ENCODE assay signal across 8 cellular contexts in genomic region chr1:1908506-1908791, GRCh38. TPM values are rescaled to one million over a fixed set of nuclear protein-coding genes. Genes with fewer than 3 reads are reported as not detected.
DNase-seq lines count a peak whose midpoint lies in the region; FAIRE-seq and TF ChIP-seq lines count a peak whose summit lies in the region.

No MANE protein-coding gene starts in this region.

- H3K9ac ChIP-seq in OCI-LY3 (ENCODE audit: low read length) (peak overlapping the region; percentile 93), endothelial cell of umbilical vein (replicated peaks; ENCODE audit: extremely low read depth, insufficient read depth, low read length) (peak overlapping the region; percentile 85)

- peak overlapping the region; percentile 72 for H3K4me3 Mint-ChIP-seq in activated naive CD4-positive, alpha-beta T cell treated with anti-CD3 and anti-CD28 coated beads, Interleukin-2, amount 10 ng/mL, durations not matched to agents 7 days and 5 days

- H3K27ac Mint-ChIP-seq in activated naive CD4-positive, alpha-beta T cell treated with anti-CD3 and anti-CD28 coated beads, Interleukin-2, amount 10 ng/mL, durations not matched to agents 7 days and 5 days, result peak overlapping the region; percentile 81

- H3K27me3 ChIP-seq in OCI-LY3 (ENCODE audit: low read depth, low read length), result no peaks in the 10 kb centered on the region
- no peaks in the 10 kb centered on the region for H3K27me3 ChIP-seq in endothelial cell of umbilical vein (ENCODE audit: control insufficient read depth in 2 of 2, insufficient read depth in 2 of 2, low read length in 2 of 2)
- no peaks in the 10 kb centered on the region for H3K27me3 ChIP-seq in osteoblast (ENCODE audit: insufficient read depth, low read length)

- H2AFZ ChIP-seq in OCI-LY3 (ENCODE audit: low read depth, low read length) (peak overlapping the region; percentile 62; the same call in 1 of the 2 replicates), endothelial cell of umbilical vein (ENCODE audit: low read depth, low read length) (peak overlapping the region; percentile 96), osteoblast (ENCODE audit: low read length) (peak overlapping the region; percentile 86)

- H3K27ac ChIP-seq in OCI-LY3 (ENCODE audit: low read length), result peak overlapping the region; percentile 64
- H3K27ac ChIP-seq in endothelial cell of umbilical vein (ENCODE audit: insufficient read depth, low read depth, low read length), result peak overlapping the region; percentile 63
- H3K27ac ChIP-seq in osteoblast (ENCODE audit: low read depth, low read length), result peak overlapping the region; percentile 70

- peaks cover 12% of the 10 kb centered on the region for H3K27me3 Mint-ChIP-seq in activated naive CD4-positive, alpha-beta T cell treated with anti-CD3 and anti-CD28 coated beads, Interleukin-2, amount 10 ng/mL, durations not matched to agents 7 days and 5 days

- BruUV-seq in endothelial cell of umbilical vein (replicated peaks; lab: Mats Ljungman, UMichigan), result no TSS peak

- H4K20me1 ChIP-seq in OCI-LY3 (ENCODE audit: insufficient read depth, low read length), result no peaks in the 10 kb centered on the region
- H4K20me1 ChIP-seq in endothelial cell of umbilical vein (replicated peaks; ENCODE audit: control insufficient read depth, extremely low read depth, insufficient read depth, low read length), result no peaks in the 10 kb centered on the region
- H4K20me1 ChIP-seq in osteoblast (ENCODE audit: insufficient read depth, low read length), result peaks cover 3% of the 10 kb centered on the region

- no peaks in the 10 kb centered on the region for H3K9me3 Mint-ChIP-seq in activated naive CD4-positive, alpha-beta T cell treated with anti-CD3 and anti-CD28 coated beads, Interleukin-2, amount 10 ng/mL, durations not matched to agents 7 days and 5 days

- H3K9me1 ChIP-seq in endothelial cell of umbilical vein (replicated peaks; ENCODE audit: control insufficient read depth, extremely low read depth, insufficient read depth, low read length), result no peaks in the 10 kb centered on the region

- H3K4me2 ChIP-seq in OCI-LY3 (ENCODE audit: low read length) (peak overlapping the region; percentile 100), endothelial cell of umbilical vein (ENCODE audit: insufficient read depth, low read length) (peak overlapping the region; percentile 87), osteoblast (ENCODE audit: insufficient read depth, low read length) (peak overlapping the region; percentile 87)

- TF ChIP-seq CTCF in OCI-LY3 (IDR thresholded peaks at IDR 0.05; ENCODE audit: low read depth, low read length) (no peak), endothelial cell of umbilical vein (IDR thresholded peaks at IDR 0.05; ENCODE audit: extremely low read depth in 1 of 2, insufficient read depth in 1 of 2, low read depth in 1 of 2, low read length in 2 of 2) (no peak), osteoblast (IDR thresholded peaks at IDR 0.05; ENCODE audit: extremely low read depth, low read depth, low read length) (no peak)

- DNase-seq in activated naive CD4-positive, alpha-beta T cell treated with anti-CD3 and anti-CD28 coated beads, Interleukin-2, amount 10 ng/mL, durations not matched to agents 7 days and 5 days, result no peak
- no peak for DNase-seq in activated naive CD4-positive, alpha-beta T cell treated with Interleukin-2 at 50 U/mL for 16 hours
- DNase-seq in endothelial cell of umbilical vein (ENCODE audit: low read depth, low spot score) (no peak), osteoblast (ENCODE audit: insufficient read length, low spot score, missing footprints) (peak; percentile 95), GM12891 (ENCODE audit: insufficient read length, low spot score) (no peak), GOT3 (lab: John Stamatoyannopoulos, UW) (no peak), HuH-7 (ENCODE audit: low spot score) (no peak)

- H3K4me1 ChIP-seq in OCI-LY3 (ENCODE audit: low read length) (peaks cover 45% of the 10 kb centered on the region), endothelial cell of umbilical vein (ENCODE audit: control insufficient read depth, extremely low read depth, insufficient read depth, low read length) (peaks cover 11% of the 10 kb centered on the region), osteoblast (ENCODE audit: insufficient read depth, low read length) (peaks cover 12% of the 10 kb centered on the region)

- H3K4me1 Mint-ChIP-seq in activated naive CD4-positive, alpha-beta T cell treated with anti-CD3 and anti-CD28 coated beads, Interleukin-2, amount 10 ng/mL, durations not matched to agents 7 days and 5 days, result peaks cover 20% of the 10 kb centered on the region

- H3K4me3 ChIP-seq in OCI-LY3 (ENCODE audit: low read length), result peak overlapping the region; percentile 99
- peak overlapping the region; percentile 43 to 77 (median 65) for H3K4me3 ChIP-seq in endothelial cell of umbilical vein (replicated peaks in 1 of 3; ENCODE audit: insufficient read depth in 1 of 3, low read depth in 1 of 3, low read length in 3 of 3)
- peak overlapping the region; percentile 83 for H3K4me3 ChIP-seq in osteoblast (ENCODE audit: insufficient read depth, low read length)

- H3K9me3 ChIP-seq in OCI-LY3 (ENCODE audit: insufficient read depth, low read length) (no peaks in the 10 kb centered on the region), endothelial cell of umbilical vein (replicated peaks; ENCODE audit: control insufficient read depth, insufficient read depth, low read length) (no peaks in the 10 kb centered on the region), osteoblast (ENCODE audit: low read depth, low read length) (no peaks in the 10 kb centered on the region)

- no peak for TF ChIP-seq POLR2A in endothelial cell of umbilical vein (IDR thresholded peaks at IDR 0.05; ENCODE audit: low read depth, low read length)
- TF ChIP-seq POLR2A in GM12891 (IDR thresholded peaks at IDR 0.05; ENCODE audit: low read depth, low read length), result no peak

- CTCF ChIA-PET in activated naive CD4-positive, alpha-beta T cell treated with anti-CD3 and anti-CD28 coated beads, Interleukin-2, amount 10 ng/mL, durations not matched to agents 7 days and 5 days (lab: Charles Lee), result interaction anchor here (0.7 to 4.9 kb wide), 8 partner anchors 9 to 608 kb away, joined by 3 to 38 read pairs (median 3); partner anchors contain the start of gene NADK
- CTCF ChIA-PET in endothelial cell of umbilical vein (lab: Charles Lee), result interaction anchor here (0.6 to 2.8 kb wide), 15 partner anchors 8 to 154 kb away, joined by 3 to 16 read pairs (median 5); partner anchors contain the start of gene TMEM52

- H3K36me3 ChIP-seq in OCI-LY3 (replicated peaks; ENCODE audit: low read depth, low read length), result no peaks in the 10 kb centered on the region
- H3K36me3 ChIP-seq in endothelial cell of umbilical vein (ENCODE audit: control insufficient read depth in 2 of 2, extremely low read depth in 1 of 2, insufficient read depth in 2 of 2, low read length in 2 of 2), result no peaks in the 10 kb centered on the region
- no peaks in the 10 kb centered on the region for H3K36me3 ChIP-seq in osteoblast (ENCODE audit: insufficient read depth, low read length)

- H3K79me2 ChIP-seq in OCI-LY3 (ENCODE audit: low read length) (peaks cover 8% of the 10 kb centered on the region; the same call in 1 of the 2 replicates), endothelial cell of umbilical vein (ENCODE audit: control insufficient read depth, insufficient read depth, low read length) (peaks cover 3% of the 10 kb centered on the region), osteoblast (ENCODE audit: insufficient read depth, low read length) (peaks cover 7% of the 10 kb centered on the region)

- FAIRE-seq in endothelial cell of umbilical vein (lab: Jason Lieb, UNC), result no peak
- no peak for FAIRE-seq in GM12891 (lab: Jason Lieb, UNC)

- dilution Hi-C loops in endothelial cell of umbilical vein (cut with MboI; ENCODE audit: extremely low pct_ligation_motif_present, low sequenced_read_pairs), result no loop called here

- H3K36me3 Mint-ChIP-seq in activated naive CD4-positive, alpha-beta T cell treated with anti-CD3 and anti-CD28 coated beads, Interleukin-2, amount 10 ng/mL, durations not matched to agents 7 days and 5 days, result no peaks in the 10 kb centered on the region

- intact Hi-C loops in endothelial cell of umbilical vein (cut with micrococcal nuclease), result loop anchor here (5.0 kb wide), 1 partner anchor 81 kb away; no protein-coding TSS in a partner anchor

- POLR2A ChIA-PET in endothelial cell of umbilical vein (lab: Charles Lee), result interaction anchor here (0.9 kb wide), 1 partner anchor 21 kb away, joined by 10 read pairs; no protein-coding TSS in a partner anchor

RNA-seq across cellular contexts. Expression of gene CALML6, which starts 6.6 kb away (rescaled TPM):
- 0.44 and 0.85 TPM in 2 replicates for total RNA-seq in endothelial cell of umbilical vein
- polyA plus RNA-seq in endothelial cell of umbilical vein, result 0.19 and 0.36 TPM in 2 replicates
- polyA plus RNA-seq in endothelial cell of umbilical vein (2011; cell fraction: cytosol; rRNA removed), result 0.08 TPM in 1 of 2 replicates, not detected in the other
- 2.7 and 3.1 TPM in 2 replicates for polyA plus RNA-seq in endothelial cell of umbilical vein (2011; cell fraction: nucleus; rRNA removed)
- 0.20 and 0.31 TPM in 2 replicates for polyA plus RNA-seq in endothelial cell of umbilical vein (2012)
- not detected in 2 replicates for polyA minus RNA-seq in endothelial cell of umbilical vein
- polyA minus RNA-seq in endothelial cell of umbilical vein (2011; cell fraction: cytosol; rRNA and poly(A)+ RNA removed), result not detected
- polyA minus RNA-seq in endothelial cell of umbilical vein (2011; cell fraction: nucleus; rRNA and poly(A)+ RNA removed), result not detected in 2 replicates
- total RNA-seq in osteoblast, result 0.29 and 0.36 TPM in 2 replicates
- 0.18 TPM for polyA plus RNA-seq in GM12891 (2012; ENCODE audit: low read depth, missing spikeins)

RNA-seq across cellular contexts. Expression of gene TMEM52, which starts 10.6 kb away (rescaled TPM):
- total RNA-seq in endothelial cell of umbilical vein (1.2 and 1.6 TPM in 2 replicates), osteoblast (not detected in 2 replicates)
- polyA plus RNA-seq in endothelial cell of umbilical vein, result 1.7 and 2.0 TPM in 2 replicates
- polyA plus RNA-seq in endothelial cell of umbilical vein (2011; cell fraction: cytosol; rRNA removed), result 0.92 and 1.5 TPM in 2 replicates
- 1.1 TPM in 2 replicates for polyA plus RNA-seq in endothelial cell of umbilical vein (2011; cell fraction: nucleus; rRNA removed)
- 0.92 and 0.94 TPM in 2 replicates for polyA plus RNA-seq in endothelial cell of umbilical vein (2012)
- polyA minus RNA-seq in endothelial cell of umbilical vein, result 0.51 and 2.6 TPM in 2 replicates
- polyA minus RNA-seq in endothelial cell of umbilical vein (2011; cell fraction: cytosol; rRNA and poly(A)+ RNA removed), result not detected
- polyA minus RNA-seq in endothelial cell of umbilical vein (2011; cell fraction: nucleus; rRNA and poly(A)+ RNA removed), result 0.38 TPM in 1 of 2 replicates, not detected in the other
- polyA plus RNA-seq in GM12891 (2012; ENCODE audit: low read depth, missing spikeins), result 0.10 TPM

RNA-seq across cellular contexts. Expression of gene GNB1, which starts 17.6 kb away (rescaled TPM):
- total RNA-seq in endothelial cell of umbilical vein, result 519 and 529 TPM in 2 replicates
- 460 and 501 TPM in 2 replicates for polyA plus RNA-seq in endothelial cell of umbilical vein
- polyA plus RNA-seq in endothelial cell of umbilical vein (2011; cell fraction: cytosol; rRNA removed), result 434 and 501 TPM in 2 replicates
- polyA plus RNA-seq in endothelial cell of umbilical vein (2011; cell fraction: nucleus; rRNA removed), result 332 and 347 TPM in 2 replicates
- 344 and 385 TPM in 2 replicates for polyA plus RNA-seq in endothelial cell of umbilical vein (2012)
- polyA minus RNA-seq in endothelial cell of umbilical vein, result 661 and 736 TPM in 2 replicates
- polyA minus RNA-seq in endothelial cell of umbilical vein (2011; cell fraction: cytosol; rRNA and poly(A)+ RNA removed), result 141 TPM
- polyA minus RNA-seq in endothelial cell of umbilical vein (2011; cell fraction: nucleus; rRNA and poly(A)+ RNA removed), result 164 and 199 TPM in 2 replicates
- total RNA-seq in osteoblast, result 84.6 and 88.7 TPM in 2 replicates
- polyA plus RNA-seq in GM12891 (2012; ENCODE audit: low read depth, missing spikeins), result 158 TPM
